Comparison of ENCODE assay signal across 9 cellular contexts in genomic region chr20:2006452-2007381, GRCh38. TPM values are rescaled to one million over a fixed set of nuclear protein-coding genes. Genes with fewer than 3 reads are reported as not detected.
DNase-seq lines count a peak whose midpoint lies in the region; ATAC-seq and TF ChIP-seq lines count a peak whose summit lies in the region.
"Had no signal": no experiment of that assay in that cellular context is flagged by ENCODE, and none has a peak within 500 bp of the region (broad histone marks: within the 10 kb centered on the region; RNA-seq: fewer than 3 reads in every experiment).

No MANE protein-coding gene starts in this region.

- H2AFZ ChIP-seq in SU-DHL-6 (ENCODE audit: low read depth, low read length, severe bottlenecking) = no peak overlapping the region
- H2AFZ ChIP-seq in parathyroid adenoma = no peak overlapping the region

- DNase-seq in NCI-H2029 treated with DMSO at 0.1 percent for 48 hours (lab: John Stamatoyannopoulos, UW) = peak; percentile 1
- DNase-seq in NCI-H2029 (lab: John Stamatoyannopoulos, UW) = no peak
- DNase-seq in HL-60 (ENCODE audit: low read depth in 1 of 2, low spot score in 1 of 2) = peak; percentile 26 to 51
- no peak for DNase-seq in esophagus squamous epithelium (lab: John Stamatoyannopoulos, UW)
- no peak for DNase-seq in NCI-H187 treated with DMSO at 0.1 percent for 48 hours (lab: John Stamatoyannopoulos, UW)

- TF ChIP-seq CTCF in HL-60 (IDR thresholded peaks at IDR 0.05; ENCODE audit: insufficient read depth, low read length) (peak; percentile 61), SU-DHL-6 (IDR thresholded peaks at IDR 0.05; ENCODE audit: insufficient read depth, low read length, poor library complexity, severe bottlenecking) (peak; percentile 94), esophagus squamous epithelium (IDR thresholded peaks at IDR 0.05) (peak; percentile 22 to 68 (median 62)), parathyroid adenoma (IDR thresholded peaks at IDR 0.05) (peak; percentile 86)

- H3K27me3 ChIP-seq in HL-60 (ENCODE audit: insufficient read depth, poor library complexity, severe bottlenecking) = peaks cover 2% of the 10 kb centered on the region
- H3K27me3 ChIP-seq in SU-DHL-6 (ENCODE audit: low read length) = no peaks in the 10 kb centered on the region
- H3K27me3 ChIP-seq in esophagus squamous epithelium = peaks cover 0 to 73% (median 0%) of the 10 kb centered on the region in 4 donors
- H3K27me3 ChIP-seq in parathyroid adenoma (ENCODE audit: control insufficient read depth, insufficient read depth, low read length) = no peaks in the 10 kb centered on the region

- WGBS in esophagus squamous epithelium, 2 donors = 25 to 28% methylated on average over 19 to 20 of the region's 20 CpGs

- H4K20me1 ChIP-seq in SU-DHL-6 (ENCODE audit: low read depth, low read length) = no peaks in the 10 kb centered on the region

- intact Hi-C loops in esophagus squamous epithelium (cut with DNase I) = loop anchor here (10.0 kb wide), 1 partner anchor 168 kb away; no protein-coding TSS in a partner anchor

- H3K36me3 ChIP-seq in SU-DHL-6 (ENCODE audit: low read length) (no peaks in the 10 kb centered on the region), esophagus squamous epithelium (no peaks in the 10 kb centered on the region), parathyroid adenoma (ENCODE audit: control insufficient read depth, insufficient read depth, low read length) (no peaks in the 10 kb centered on the region)

- ATAC-seq in GM18511 (IDR thresholded peaks at IDR 0.05; ENCODE audit: unreplicated experiment) = no peak

- TF ChIP-seq POLR2A in esophagus squamous epithelium (IDR thresholded peaks at IDR 0.05) = no peak

- H3K9me2 ChIP-seq in SU-DHL-6 (replicated peaks; ENCODE audit: insufficient read depth, low read length) = no peaks in the 10 kb centered on the region

- H3K9ac ChIP-seq in SU-DHL-6 (ENCODE audit: low read length) (no peak overlapping the region), parathyroid adenoma (no peak overlapping the region)

- H3K9me3 ChIP-seq in SU-DHL-6 (ENCODE audit: insufficient read depth, low read length) (no peaks in the 10 kb centered on the region), esophagus squamous epithelium (no peaks in the 10 kb centered on the region), parathyroid adenoma (ENCODE audit: control insufficient read depth, low read length) (no peaks in the 10 kb centered on the region)

- H3K4me2 ChIP-seq in SU-DHL-6 (ENCODE audit: low read depth, low read length, poor library complexity, severe bottlenecking) (no peak overlapping the region), parathyroid adenoma (ENCODE audit: low read length) (no peak overlapping the region)

- H3K79me2 ChIP-seq in SU-DHL-6 (ENCODE audit: insufficient read depth, low read length) (no peaks in the 10 kb centered on the region), parathyroid adenoma (no peaks in the 10 kb centered on the region)

- H3K27ac ChIP-seq in HL-60 (replicated peaks) (no peak overlapping the region), SU-DHL-6 (ENCODE audit: low read depth, low read length) (no peak overlapping the region), esophagus squamous epithelium (no peak overlapping the region), parathyroid adenoma (no peak overlapping the region)

- H3F3A ChIP-seq in SU-DHL-6 (ENCODE audit: insufficient read depth) = no peaks in the 10 kb centered on the region

- H3K4me1 ChIP-seq in esophagus squamous epithelium = no peaks in the 10 kb centered on the region
- H3K4me1 ChIP-seq in parathyroid adenoma = no peaks in the 10 kb centered on the region

- no peak overlapping the region for H3K4me3 ChIP-seq in HL-60 (replicated peaks; ENCODE audit: insufficient read depth, low read length)
- H3K4me3 ChIP-seq in SU-DHL-6 (ENCODE audit: insufficient read depth, low read length, poor library complexity, severe bottlenecking) = no peak overlapping the region
- H3K4me3 ChIP-seq in esophagus squamous epithelium = no peak overlapping the region
- no peak overlapping the region for H3K4me3 ChIP-seq in parathyroid adenoma (ENCODE audit: low read depth, low read length)

RNA-seq across cellular contexts. Expression of gene PDYN, which starts 12.9 kb away (rescaled TPM):
- not detected for total RNA-seq in esophagus squamous epithelium
- total RNA-seq: CD8-positive, alpha-beta memory T cell had no signal

Comparison
In these comparisons a context has a peak if more than half of its experiments do, and no peak if none do; other contexts are left out.
1. DNase-seq: peak in NCI-H2029 treated with DMSO at 0.1 percent for 48 hours (single experiment) and HL-60 (2 of 2); none in NCI-H2029 (single experiment), esophagus squamous epithelium (single experiment) and NCI-H187 treated with DMSO at 0.1 percent for 48 hours (single experiment).
2. Peak in every context shown above with its lines, with median percentiles within 50 percentile points of each other: CTCF ChIP-seq.